Comparison of ENCODE assay signal across 16 cellular contexts in the genomic region with DNA sequence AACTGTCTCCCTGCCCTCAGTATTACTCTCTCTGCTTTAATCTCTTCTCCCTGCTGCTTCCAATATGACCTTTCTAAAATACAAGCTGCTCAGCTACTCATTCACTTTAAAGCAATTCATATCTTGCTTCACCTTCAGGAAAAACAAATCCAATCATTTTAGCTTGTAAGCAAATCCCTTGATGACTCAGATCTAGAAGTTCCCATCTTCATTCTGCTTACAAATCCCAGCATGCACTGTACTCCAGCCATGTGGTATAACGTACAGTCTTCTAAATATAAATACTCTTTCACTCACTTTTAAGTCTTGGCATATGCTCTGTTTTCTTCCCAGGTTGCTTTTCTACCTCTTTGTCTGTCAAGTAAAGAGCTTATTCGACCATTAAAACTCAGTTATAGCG.
"Had no signal": no experiment of that assay in that cellular context is flagged by ENCODE, and none has a peak within 500 bp of the region (broad histone marks: within the 10 kb centered on the region; RNA-seq: fewer than 3 reads in every experiment).

No MANE protein-coding gene starts in this region.

- H3K4me2 ChIP-seq: neural progenitor cell had no signal

- DNase-seq: effector memory CD4-positive, alpha-beta T cell; esophagus squamous epithelium; foreskin fibroblast; glutamatergic neuron; kidney; natural killer cell; nucleus accumbens; ovary; sigmoid colon; small intestine; stimulated activated CD4-positive, alpha-beta T cell treated with anti-CD3 and anti-CD28 coated beads, Interleukin-2, amount 100 ng/mL, for 48 hours; stimulated activated naive CD4-positive, alpha-beta T cell treated with Interleukin-2 at 50 U/mL for 16 hours; trophoblast cell had no signal

- H3K9me3 ChIP-seq: gastroesophageal sphincter, ovary, right atrium auricular region, sigmoid colon had no signal

- ATAC-seq: gastroesophageal sphincter, natural killer cell had no signal

- H2AFZ ChIP-seq: neural progenitor cell had no signal

- H3K36me3 ChIP-seq: esophagus squamous epithelium, gastroesophageal sphincter, neural progenitor cell, ovary, right atrium auricular region, sigmoid colon had no signal

- H3K4me1 Mint-ChIP-seq: natural killer cell, neural progenitor cell had no signal

- H3K4me3 ChIP-seq: esophagus squamous epithelium, gastroesophageal sphincter, neural progenitor cell, ovary, right atrium auricular region, sigmoid colon had no signal

- H3K4me1 ChIP-seq: esophagus squamous epithelium, gastroesophageal sphincter, neural progenitor cell, right atrium auricular region had no signal

- H3K36me3 Mint-ChIP-seq: natural killer cell, neural progenitor cell had no signal

- H3K27me3 ChIP-seq: esophagus squamous epithelium, gastroesophageal sphincter, neural progenitor cell, ovary, right atrium auricular region, sigmoid colon had no signal

- H3K4me3 Mint-ChIP-seq: natural killer cell, neural progenitor cell had no signal

- H3K27ac Mint-ChIP-seq: natural killer cell, neural progenitor cell had no signal

- H3K9ac ChIP-seq: neural progenitor cell had no signal

- H3K27ac ChIP-seq: esophagus squamous epithelium, gastroesophageal sphincter, neural progenitor cell, ovary, right atrium auricular region, sigmoid colon had no signal
